Comparison of ENCODE assay signal across 8 cellular contexts in the genomic region with DNA sequence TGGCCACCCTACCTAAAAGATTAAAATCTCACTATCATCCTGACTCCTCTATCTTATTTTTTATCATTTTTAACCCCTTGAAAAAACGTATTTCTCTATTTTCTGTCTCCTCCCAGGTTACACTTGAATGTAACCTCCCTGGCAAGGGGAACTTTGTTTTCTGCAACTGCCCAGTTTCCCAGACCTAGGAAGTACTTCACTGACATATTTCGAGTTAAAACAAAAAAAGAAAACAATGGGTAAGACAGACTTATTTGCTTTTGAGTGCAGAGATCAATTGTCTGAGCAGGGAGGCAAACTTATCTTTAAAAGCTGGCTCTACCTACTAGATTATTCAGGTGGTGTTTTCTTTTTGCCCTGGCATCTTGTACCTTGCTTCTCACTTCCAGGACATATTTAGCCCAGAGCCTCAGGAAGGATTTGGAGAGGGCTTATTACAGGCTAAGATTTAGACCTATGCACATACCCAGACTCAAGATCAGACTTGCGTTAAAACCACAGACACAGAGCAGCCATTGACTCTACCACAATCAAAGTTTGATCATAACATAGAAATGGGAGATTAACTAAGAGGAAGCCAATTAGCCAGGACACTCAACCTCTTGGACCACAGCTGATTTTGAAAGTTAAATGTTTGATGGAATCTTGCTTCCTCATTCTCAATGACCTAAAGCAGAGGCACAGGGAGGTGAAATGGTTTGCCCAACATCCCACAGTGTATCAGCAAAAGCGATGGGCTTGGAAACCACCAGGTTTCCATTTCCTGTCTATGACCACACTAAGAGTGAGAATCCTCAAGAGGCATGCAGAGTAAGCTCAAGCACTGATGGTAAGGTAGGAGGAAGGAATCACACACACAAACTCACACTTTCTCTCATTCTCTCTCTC.
A peak's percentile ranks its signal among the peaks of the same experiment; 100 is the strongest.
DNase-seq lines count a peak whose midpoint lies in the region; ATAC-seq and TF ChIP-seq lines count a peak whose summit lies in the region.
"Had no signal": no experiment of that assay in that cellular context is flagged by ENCODE, and none has a peak within 500 bp of the region (broad histone marks: within the 10 kb centered on the region; RNA-seq: fewer than 3 reads in every experiment).

No MANE protein-coding gene starts in this region.

- no peak for TF ChIP-seq CTCF in Loucy (conservative IDR thresholded peaks at IDR 0.05; ENCODE audit: low read length)

- no peaks in the 10 kb centered on the region for H3K9me2 ChIP-seq in Loucy (replicated peaks; ENCODE audit: low read depth, low read length)

- no peaks in the 10 kb centered on the region for H3K36me3 Mint-ChIP-seq in naive thymus-derived CD4-positive, alpha-beta T cell

- no peaks in the 10 kb centered on the region for H3K36me3 ChIP-seq in Loucy (ENCODE audit: insufficient read depth, low read length)
- H3K36me3 ChIP-seq in naive thymus-derived CD4-positive, alpha-beta T cell (ENCODE audit: control insufficient read depth in 2 of 3, insufficient read depth in 3 of 3, low read length in 3 of 3), result no peaks in the 10 kb centered on the region

- H3K27ac Mint-ChIP-seq in naive thymus-derived CD4-positive, alpha-beta T cell, result no peak overlapping the region

- no peak overlapping the region for H3K9ac ChIP-seq in Loucy (ENCODE audit: low read depth, low read length, poor library complexity, severe bottlenecking)

- POLR2A ChIA-PET in naive thymus-derived CD4-positive, alpha-beta T cell (lab: Charles Lee), result no interaction called here

- H2AFZ ChIP-seq in Loucy (ENCODE audit: low read length), result no peak overlapping the region

- H3K4me3 Mint-ChIP-seq in naive thymus-derived CD4-positive, alpha-beta T cell, result no peak overlapping the region

- H3K4me3 ChIP-seq in Loucy (ENCODE audit: low read length, poor library complexity, severe bottlenecking) (peak overlapping the region; percentile 12), right cardiac atrium (ENCODE audit: low read length) (no peak overlapping the region)
- H3K4me3 ChIP-seq in naive thymus-derived CD4-positive, alpha-beta T cell (ENCODE audit: low read length), result no peak overlapping the region

- no peaks in the 10 kb centered on the region for H3K9me3 Mint-ChIP-seq in naive thymus-derived CD4-positive, alpha-beta T cell

- H3K79me2 ChIP-seq in Loucy (ENCODE audit: insufficient read depth, low read length), result no peaks in the 10 kb centered on the region

- H3K4me2 ChIP-seq in Loucy (ENCODE audit: low read depth, low read length, poor library complexity, severe bottlenecking), result peak overlapping the region; percentile 34

- no peak overlapping the region for H3K27ac ChIP-seq in naive thymus-derived CD4-positive, alpha-beta T cell (ENCODE audit: low read depth, low read length)
- no peak overlapping the region for H3K27ac ChIP-seq in right cardiac atrium (ENCODE audit: low read length)

- 80% methylated on average over 4 of the region's 4 CpGs for WGBS in right cardiac atrium

- no peaks in the 10 kb centered on the region for H3K9me3 ChIP-seq in Loucy (ENCODE audit: insufficient read depth, low read depth, low read length)
- no peaks in the 10 kb centered on the region for H3K9me3 ChIP-seq in naive thymus-derived CD4-positive, alpha-beta T cell (ENCODE audit: control insufficient read depth in 2 of 3, low read length in 3 of 3)
- H3K9me3 ChIP-seq in right cardiac atrium (ENCODE audit: control insufficient read depth, low read length), result no peaks in the 10 kb centered on the region

- no peaks in the 10 kb centered on the region for H3F3A ChIP-seq in Loucy (ENCODE audit: low read depth)

- intact Hi-C loops in naive thymus-derived CD4-positive, alpha-beta T cell (cut with micrococcal nuclease), result no loop called here
- intact Hi-C loops in right cardiac atrium (cut with DNase I), result no loop called here

- H3K4me1 ChIP-seq in Loucy (ENCODE audit: insufficient read depth, low read length, poor library complexity, severe bottlenecking) (peaks cover 22% of the 10 kb centered on the region), right cardiac atrium (ENCODE audit: control insufficient read depth, insufficient read depth, low read length) (peaks cover 3% of the 10 kb centered on the region)
- H3K4me1 ChIP-seq in naive thymus-derived CD4-positive, alpha-beta T cell (ENCODE audit: control insufficient read depth in 2 of 2, insufficient read depth in 2 of 2, low read length in 2 of 2), result no peaks in the 10 kb centered on the region

- no peaks in the 10 kb centered on the region for H3K27me3 ChIP-seq in Loucy (ENCODE audit: insufficient read depth, low read length, poor library complexity, severe bottlenecking)
- no peaks in the 10 kb centered on the region for H3K27me3 ChIP-seq in naive thymus-derived CD4-positive, alpha-beta T cell (ENCODE audit: control insufficient read depth in 2 of 2, insufficient read depth in 2 of 2, low read length in 2 of 2)
- H3K27me3 ChIP-seq in right cardiac atrium (ENCODE audit: control insufficient read depth, insufficient read depth), result no peaks in the 10 kb centered on the region

- ATAC-seq in GM18909 (IDR thresholded peaks at IDR 0.05; ENCODE audit: poor library complexity, unreplicated experiment) (peak; percentile 95), HG02610 (IDR thresholded peaks at IDR 0.05; ENCODE audit: unreplicated experiment) (peak; percentile 96), right cardiac atrium (no peak)
- peak; percentile 83 for ATAC-seq in naive thymus-derived CD4-positive, alpha-beta T cell

- peaks cover 12 to 60% (median 24%) of the 10 kb centered on the region in 5 donors for H3K27me3 Mint-ChIP-seq in naive thymus-derived CD4-positive, alpha-beta T cell

- DNase-seq in naive thymus-derived CD4-positive, alpha-beta T cell, result no peak
- DNase-seq in right cardiac atrium (no peak), nucleus accumbens (lab: John Stamatoyannopoulos, UW) (no peak), Ammon's horn (ENCODE audit: low spot score) (no peak)
- DNase-seq: dermis blood vessel endothelial cell had no signal

- H3K4me1 Mint-ChIP-seq in naive thymus-derived CD4-positive, alpha-beta T cell, result peaks cover 0 to 11% (median 0%) of the 10 kb centered on the region in 7 donors

- CTCF ChIA-PET in naive thymus-derived CD4-positive, alpha-beta T cell (lab: Charles Lee), result no interaction called here

- no peaks in the 10 kb centered on the region for H4K20me1 ChIP-seq in Loucy (ENCODE audit: insufficient read depth, low read length, poor library complexity, severe bottlenecking)

Comparison
In these comparisons a context has a peak if more than half of its experiments do, and no peak if none do; other contexts are left out.
1. ATAC-seq: peak in GM18909 (single experiment), HG02610 (single experiment) and naive thymus-derived CD4-positive, alpha-beta T cell (single experiment); none in right cardiac atrium (0 of 2).